Comparison of ENCODE assay signal across 1 cellular context in genomic region chr19:2249880-2250764, GRCh38.
TF ChIP-seq lines count a peak whose summit lies in the region.

No MANE protein-coding gene starts in this region.

TF ChIP-seq in IMR-90, 13 proteins besides CTCF, POLR2A, EP300 and RAD21:
- TF ChIP-seq MXI1 (IDR thresholded peaks at IDR 0.05; ENCODE audit: borderline replicate concordance, low read depth, low read length) (no peak), RCOR1 (IDR thresholded peaks at IDR 0.05; ENCODE audit: insufficient replicate concordance, low read length) (no peak)
